In genomic region chr11:68216171-68216938, GRCh38 we compare ENCODE assay signal across 16 cellular contexts. TPM values are rescaled to one million over a fixed set of nuclear protein-coding genes. Genes with fewer than 3 reads are reported as not detected.
DNase-seq lines count a peak whose midpoint lies in the region; ATAC-seq and TF ChIP-seq lines count a peak whose summit lies in the region.
"Had no signal": no experiment of that assay in that cellular context is flagged by ENCODE, and none has a peak within 500 bp of the region (broad histone marks: within the 10 kb centered on the region; RNA-seq: fewer than 3 reads in every experiment).

No MANE protein-coding gene starts in this region.

- no peak for TF ChIP-seq POLR2A in prostate gland (IDR thresholded peaks at IDR 0.05)

- H3K36me3 ChIP-seq in right atrium auricular region (no peaks in the 10 kb centered on the region), prostate gland (no peaks in the 10 kb centered on the region)
- H3K36me3 ChIP-seq: BLaER1 treated with 17β-estradiol and CSF1 and Interleukin-3, amounts not matched to agents 10 nM and 100 nM had no signal

- H3K4me1 ChIP-seq in right atrium auricular region, result peaks cover 0 to 30% of the 10 kb centered on the region in 2 donors
- H3K4me1 ChIP-seq in prostate gland (replicated peaks), result no peaks in the 10 kb centered on the region

- whole genome bisulfite sequencing in prostate gland, result 62% methylated on average over 22 of the region's 22 CpGs

- H3K27me3 ChIP-seq in right atrium auricular region (no peaks in the 10 kb centered on the region), prostate gland (replicated peaks; ENCODE audit: insufficient read depth) (no peaks in the 10 kb centered on the region)
- H3K27me3 ChIP-seq: BLaER1 treated with 17β-estradiol and CSF1 and Interleukin-3, amounts not matched to agents 10 nM and 100 nM had no signal

- peak; percentile 22 for DNase-seq in HPDE6-E6E7 (ENCODE audit: extremely low spot score)
- DNase-seq in SHP77 (lab: John Stamatoyannopoulos, UW), result peak; percentile 8 to 72
- DNase-seq in right atrium auricular region (ENCODE audit: low spot score), result no peak
- peak; percentile 58 for DNase-seq in prostate gland (ENCODE audit: low spot score)
- DNase-seq in NCI-H345 treated with DMSO at 0.1 percent for 48 hours (lab: John Stamatoyannopoulos, UW; ENCODE audit: unreplicated experiment), result no peak
- DNase-seq in A172 (ENCODE audit: low spot score), result no peak
- DNase-seq in DMS114 treated with DMSO at 0.1 percent for 48 hours (lab: John Stamatoyannopoulos, UW; ENCODE audit: unreplicated experiment), result no peak
- DNase-seq: activated CD4-positive, CD25-positive, alpha-beta regulatory T cell treated with anti-CD3 and anti-CD28 coated beads, Interleukin-2, amount 50 U/mL, for 72 hours; activated T-cell treated with anti-CD3 and anti-CD28 coated beads for 4 hours; cortex of kidney; naive thymus-derived CD4-positive, alpha-beta T cell; NCI-H1105 treated with DMSO at 0.1 percent for 48 hours; SW 1271 had no signal

- intact Hi-C loops in prostate gland (cut with DNase I), result no loop called here

- no peak for ATAC-seq in HG03354 (IDR thresholded peaks at IDR 0.05; ENCODE audit: poor library complexity, severe bottlenecking, unreplicated experiment)
- ATAC-seq: HCT116; naive thymus-derived CD4-positive, alpha-beta T cell had no signal

- H3K4me3 ChIP-seq in right atrium auricular region (no peak overlapping the region), prostate gland (no peak overlapping the region)
- H3K4me3 ChIP-seq: BLaER1 treated with 17β-estradiol and CSF1 and Interleukin-3, amounts not matched to agents 10 nM and 100 nM had no signal

- TF ChIP-seq CTCF in right atrium auricular region (IDR thresholded peaks at IDR 0.05) (no peak), prostate gland (IDR thresholded peaks at IDR 0.05) (no peak)

- H3K9me3 ChIP-seq in right atrium auricular region, result no peaks in the 10 kb centered on the region
- no peaks in the 10 kb centered on the region for H3K9me3 ChIP-seq in prostate gland
- H3K9me3 ChIP-seq: BLaER1 treated with 17β-estradiol and CSF1 and Interleukin-3, amounts not matched to agents 10 nM and 100 nM had no signal

- H3K27ac ChIP-seq in right atrium auricular region (peak overlapping the region; percentile 61 to 62), prostate gland (peak overlapping the region in 1 of 2 donors; percentile 53)
- H3K27ac ChIP-seq: BLaER1 treated with 17β-estradiol and CSF1 and Interleukin-3, amounts not matched to agents 10 nM and 100 nM had no signal

RNA-seq across cellular contexts. Expression of gene KMT5B, which starts 3.3 kb away (rescaled TPM):
- 10 to 100 TPM; 20.2 to 20.5 TPM for total RNA-seq in right atrium auricular region
- total RNA-seq in prostate gland, result 10 to 100 TPM; 41.0 to 57.7 TPM
- 16.7 and 19.1 TPM in 2 replicates for total RNA-seq in A172 (2014; rRNA removed; shearing (Covaris generic))

RNA-seq across cellular contexts. Expression of gene C11orf24, which starts 55.4 kb away (rescaled TPM):
- total RNA-seq in right atrium auricular region, result 10 to 100 TPM; 20.4 to 21.3 TPM
- total RNA-seq in prostate gland, result 10 to 100 TPM; 25.1 to 61.0 TPM
- total RNA-seq in A172 (2014; rRNA removed; shearing (Covaris generic)), result 52.4 and 55.5 TPM in 2 replicates

Comparison
In these comparisons a context has a peak if more than half of its experiments do, and no peak if none do; other contexts are left out.
1. DNase-seq: peak in HPDE6-E6E7 (single experiment), SHP77 (2 of 2) and prostate gland (single experiment); none in right atrium auricular region (single experiment), NCI-H345 treated with DMSO at 0.1 percent for 48 hours (single experiment), A172 (single experiment) and DMS114 treated with DMSO at 0.1 percent for 48 hours (single experiment).